ENCODE assay signal across 21 cellular contexts in genomic region chr7:73821597-73822285, GRCh38. TPM values are rescaled to one million over a fixed set of nuclear protein-coding genes. Genes with fewer than 3 reads are reported as not detected.
DNase-seq lines count a peak whose midpoint lies in the region; ATAC-seq and TF ChIP-seq lines count a peak whose summit lies in the region.
"Not testable (repeated sequence)": the region's sequence is repeated elsewhere in the genome, so short reads cannot be mapped to it uniquely, and the experiment has no call there.
"Had no signal": no experiment of that assay in that cellular context is flagged by ENCODE, and none has a peak within 500 bp of the region (broad histone marks: within the 10 kb centered on the region; RNA-seq: fewer than 3 reads in every experiment).

No MANE protein-coding gene starts in this region.

- TF ChIP-seq POLR2A in suprapubic skin (IDR thresholded peaks at IDR 0.05): not testable (repeated sequence)

- H3K4me1 Mint-ChIP-seq in HFFc6 (ENCODE audit: low read depth): peaks cover 26% of the 10 kb centered on the region
- peaks cover 15% of the 10 kb centered on the region for H3K4me1 Mint-ChIP-seq in chondrocyte (ENCODE audit: low read depth)

- H3K4me3 Mint-ChIP-seq in HFFc6; chondrocyte (ENCODE audit: unreplicated experiment): not testable (repeated sequence)

- H3K4me1 ChIP-seq in RWPE2 (ENCODE audit: insufficient read depth, poor library complexity, severe bottlenecking) (peaks cover 17% of the 10 kb centered on the region), mucosa of rectum (ENCODE audit: control insufficient read depth in 2 of 2, insufficient read depth in 2 of 2, low read length in 2 of 2) (peaks cover 31 to 39% of the 10 kb centered on the region in 2 donors), suprapubic skin (peaks cover 10% of the 10 kb centered on the region)
- not testable (repeated sequence) for H3K4me1 ChIP-seq in foreskin keratinocyte

- peak overlapping the region; percentile 66 for H3K27ac ChIP-seq in C4-2B
- H3K27ac ChIP-seq in RWPE2 (ENCODE audit: poor library complexity, severe bottlenecking): peak overlapping the region; percentile 66
- peak overlapping the region; percentile 90 for H3K27ac ChIP-seq in foreskin keratinocyte
- peak overlapping the region; percentile 95 for H3K27ac ChIP-seq in mucosa of rectum (ENCODE audit: low read depth in 2 of 2, low read length in 2 of 2)
- peak overlapping the region; percentile 66 for H3K27ac ChIP-seq in suprapubic skin

- H3K36me3 ChIP-seq in RWPE2 (ENCODE audit: low read depth); mucosa of rectum (ENCODE audit: control insufficient read depth in 2 of 2, insufficient read depth in 2 of 2, low read length in 2 of 2); suprapubic skin: not testable (repeated sequence)

- H3K9ac ChIP-seq in mucosa of rectum (ENCODE audit: low read depth in 1 of 2, low read length in 2 of 2): peak overlapping the region; percentile 60 to 76

- H3K36me3 Mint-ChIP-seq in HFFc6 (ENCODE audit: low read depth); chondrocyte (ENCODE audit: low read depth): not testable (repeated sequence)

- not testable (repeated sequence) for ATAC-seq in RWPE2 (ENCODE audit: low read depth); foreskin keratinocyte

- 93% methylated on average over 14 of the region's 14 CpGs for WGBS in suprapubic skin

- DNase-seq in HFFc6; RWPE2 (ENCODE audit: low spot score); foreskin keratinocyte: not testable (repeated sequence)
- DNase-seq in NCI-H345 (lab: John Stamatoyannopoulos, UW) (peak; percentile 62), chondrocyte (ENCODE audit: low spot score) (peak; percentile 59), suprapubic skin (ENCODE audit: low spot score in 2 of 2) (peak in 1 of 2 donors; percentile 35)

- not testable (repeated sequence) for H3K9me3 Mint-ChIP-seq in HFFc6; chondrocyte (ENCODE audit: low read depth)

- not testable (repeated sequence) for TF ChIP-seq EP300 in suprapubic skin (IDR thresholded peaks at IDR 0.05)

- not testable (repeated sequence) for H3K27me3 Mint-ChIP-seq in HFFc6 (ENCODE audit: insufficient read depth); chondrocyte (ENCODE audit: low read depth)

- peak overlapping the region; percentile 96 for H3K27ac Mint-ChIP-seq in HFFc6
- H3K27ac Mint-ChIP-seq in chondrocyte (ENCODE audit: unreplicated experiment): not testable (repeated sequence)

- TF ChIP-seq CTCF in C4-2B (conservative IDR thresholded peaks at IDR 0.05); HFFc6 (IDR thresholded peaks at IDR 0.05); RWPE2 (IDR thresholded peaks at IDR 0.05; ENCODE audit: poor library complexity, severe bottlenecking); chondrocyte (IDR thresholded peaks at IDR 0.05); foreskin keratinocyte (conservative IDR thresholded peaks at IDR 0.05); suprapubic skin (IDR thresholded peaks at IDR 0.05): not testable (repeated sequence)

- not testable (repeated sequence) for H3K4me3 ChIP-seq in RWPE2 (ENCODE audit: severe bottlenecking); mucosa of rectum (ENCODE audit: low read length in 2 of 2); suprapubic skin

- H3K9me3 ChIP-seq in RWPE2 (ENCODE audit: severe bottlenecking); mucosa of rectum (ENCODE audit: control insufficient read depth in 2 of 2, low read length in 2 of 2); suprapubic skin: not testable (repeated sequence)

- not testable (repeated sequence) for H3K27me3 ChIP-seq in RWPE2 (ENCODE audit: insufficient read depth, poor library complexity, severe bottlenecking); foreskin keratinocyte; mucosa of rectum (ENCODE audit: control insufficient read depth in 2 of 2, insufficient read depth in 2 of 2, low read length in 2 of 2); suprapubic skin

RNA-seq across cellular contexts. Expression of gene CLDN4, which starts 9.1 kb away (rescaled TPM):
- total RNA-seq in HFFc6 (2021; fragmentation: NEBNext Ultra II Directional; extraction: Animal tissue kit (Norgen Biotek cat#: 25700)): under 1 TPM; 0.05 to 0.47 (median 0.32) TPM
- 0.35 to 0.80 TPM (median 0.51 TPM) in 3 replicates for total RNA-seq in chondrocyte
- 8.1 and 16.9 TPM in 2 replicates for total RNA-seq in foreskin keratinocyte
- polyA plus RNA-seq in foreskin keratinocyte: 8.2 and 18.2 TPM in 2 replicates
- 100 to 1,000 TPM in 3 of 4 donors, 10 to 100 TPM in 1; 82.6 to 389 (median 254) TPM for total RNA-seq in suprapubic skin
- total RNA-seq: frontal cortex; T-helper 1 cell treated with Interleukin-12 subunit alpha and Interleukin-12 subunit beta and Interleukin-4 antibody, amounts not matched to agents 30 ng/mL and 1 ng/mL, for 36 hours had no signal

RNA-seq across cellular contexts. Expression of gene METTL27, which starts 20.6 kb away (rescaled TPM):
- total RNA-seq in HFFc6 (2021; fragmentation: NEBNext Ultra II Directional; extraction: Animal tissue kit (Norgen Biotek cat#: 25700)): 1 to 10 TPM; 3.9 to 7.2 (median 6.0) TPM
- total RNA-seq in chondrocyte: 0.51 to 1.7 TPM (median 0.99 TPM) in 3 replicates
- 11.8 and 18.0 TPM in 2 replicates for total RNA-seq in foreskin keratinocyte
- 14.3 and 24.7 TPM in 2 replicates for polyA plus RNA-seq in foreskin keratinocyte
- 1 to 10 TPM in 3 of 4 donors, not detected in 1; 2.0 to 6.8 (median 2.9) TPM for total RNA-seq in suprapubic skin
- total RNA-seq: ascending aorta, G401 had no signal

RNA-seq across cellular contexts. Expression of gene TMEM270, which starts 39.2 kb away (rescaled TPM):
- total RNA-seq in HFFc6 (2021; fragmentation: NEBNext Ultra II Directional; extraction: Animal tissue kit (Norgen Biotek cat#: 25700)): not detected
- total RNA-seq in chondrocyte (0.25 TPM in 1 of 3 replicates, not detected in the others), foreskin keratinocyte (not detected in 2 replicates), suprapubic skin (not detected)
- 0.16 TPM in 1 of 2 replicates, not detected in the other for polyA plus RNA-seq in foreskin keratinocyte
- total RNA-seq: activated CD8-positive, alpha-beta memory T cell treated with anti-CD3 and anti-CD28 coated beads, Interleukin-2, amount 10 ng/mL, durations not matched to agents 7 days and 5 days; activated naive CD8-positive, alpha-beta T cell treated with anti-CD3 and anti-CD28 coated beads, Interleukin-2, amount 10 ng/mL, durations not matched to agents 7 days and 5 days; activated T-cell treated with anti-CD3 and anti-CD28 coated beads, Interleukin-2, amount 50 U/mL, for 4 hours; ascending aorta; cardiac muscle cell; esophagus mucosa; frontal cortex; G401; heart right ventricle; mucosa of gallbladder; T-helper 1 cell treated with Interleukin-12 subunit alpha and Interleukin-12 subunit beta and Interleukin-4 antibody, amounts not matched to agents 30 ng/mL and 1 ng/mL, for 36 hours had no signal
- polyA plus RNA-seq: cardiac muscle cell, heart right ventricle, neural cell had no signal

RNA-seq across cellular contexts. Expression of gene CLDN3, which starts 51.7 kb away (rescaled TPM):
- total RNA-seq in HFFc6 (2021; fragmentation: NEBNext Ultra II Directional; extraction: Animal tissue kit (Norgen Biotek cat#: 25700)): not detected
- total RNA-seq in chondrocyte: 0.32 TPM in 1 of 3 replicates, not detected in the others
- total RNA-seq in foreskin keratinocyte: not detected in 2 replicates
- polyA plus RNA-seq in foreskin keratinocyte: not detected in 2 replicates
- 10 to 100 TPM in 2 of 4 donors, 1 to 10 TPM in 2; 4.6 to 19.4 (median 12.0) TPM for total RNA-seq in suprapubic skin
- total RNA-seq: activated CD8-positive, alpha-beta memory T cell treated with anti-CD3 and anti-CD28 coated beads, Interleukin-2, amount 10 ng/mL, durations not matched to agents 7 days and 5 days; activated naive CD8-positive, alpha-beta T cell treated with anti-CD3 and anti-CD28 coated beads, Interleukin-2, amount 10 ng/mL, durations not matched to agents 7 days and 5 days; ascending aorta; frontal cortex; G401; heart right ventricle; HT1080; T-helper 1 cell treated with Interleukin-12 subunit alpha and Interleukin-12 subunit beta and Interleukin-4 antibody, amounts not matched to agents 30 ng/mL and 1 ng/mL, for 36 hours had no signal
- polyA plus RNA-seq: heart right ventricle, neural cell had no signal
